ENCODE assay signal across 8 cellular contexts in genomic region chr3:15794842-15795562, GRCh38. TPM values are rescaled to one million over a fixed set of nuclear protein-coding genes. Genes with fewer than 3 reads are reported as not detected.
A peak's percentile ranks its signal among the peaks of the same experiment; 100 is the strongest.
DNase-seq lines count a peak whose midpoint lies in the region; ATAC-seq and TF ChIP-seq lines count a peak whose summit lies in the region.

No MANE protein-coding gene starts in this region.

- H3K9ac ChIP-seq in OCI-LY3 (ENCODE audit: low read length), result no peak overlapping the region

- no peak overlapping the region for H3K4me3 ChIP-seq in OCI-LY3 (ENCODE audit: low read length)
- peak overlapping the region; percentile 65 for H3K4me3 ChIP-seq in psoas muscle
- H3K4me3 ChIP-seq in mucosa of descending colon, result no peak overlapping the region

- H3K79me2 ChIP-seq in OCI-LY3 (ENCODE audit: low read length), result peaks cover 15% of the 10 kb centered on the region

- no peaks in the 10 kb centered on the region for H4K20me1 ChIP-seq in OCI-LY3 (ENCODE audit: insufficient read depth, low read length)

- WGBS in psoas muscle, 3 donors, result 13 to 38% (median 17%) methylated on average over 2 of the region's 2 CpGs

- no peak overlapping the region for H2AFZ ChIP-seq in OCI-LY3 (ENCODE audit: low read depth, low read length)

- H3K27ac ChIP-seq in OCI-LY3 (ENCODE audit: low read length), result no peak overlapping the region
- peak overlapping the region; percentile 86 for H3K27ac ChIP-seq in psoas muscle

- ATAC-seq in psoas muscle (peak in 1 of 4 donors; percentile 14), mucosa of descending colon (no peak), HG02678 (IDR thresholded peaks at IDR 0.05; ENCODE audit: unreplicated experiment) (no peak)

- H3K4me2 ChIP-seq in OCI-LY3 (ENCODE audit: low read length), result peak overlapping the region; percentile 68

- intact Hi-C loops in psoas muscle (cut with DNase I), result no loop called here
- intact Hi-C loops in mucosa of descending colon (cut with DNase I, micrococcal nuclease), result no loop called here

- H3K36me3 ChIP-seq in OCI-LY3 (replicated peaks; ENCODE audit: low read depth, low read length) (no peaks in the 10 kb centered on the region), psoas muscle (ENCODE audit: insufficient read depth in 1 of 2, low read depth in 1 of 2) (no peaks in the 10 kb centered on the region), mucosa of descending colon (ENCODE audit: low read depth) (no peaks in the 10 kb centered on the region)

- no peaks in the 10 kb centered on the region for H3K27me3 ChIP-seq in OCI-LY3 (ENCODE audit: low read depth, low read length)
- no peaks in the 10 kb centered on the region for H3K27me3 ChIP-seq in psoas muscle (ENCODE audit: insufficient read depth in 3 of 3, low read length in 2 of 3)

- H3K9me3 ChIP-seq in OCI-LY3 (ENCODE audit: insufficient read depth, low read length), result no peaks in the 10 kb centered on the region
- peaks cover 3% of the 10 kb centered on the region for H3K9me3 ChIP-seq in psoas muscle
- no peaks in the 10 kb centered on the region for H3K9me3 ChIP-seq in mucosa of descending colon

- peaks cover 48% of the 10 kb centered on the region for H3K4me1 ChIP-seq in OCI-LY3 (ENCODE audit: low read length)
- H3K4me1 ChIP-seq in psoas muscle, result peaks cover 14% of the 10 kb centered on the region
- peaks cover 19% of the 10 kb centered on the region for H3K4me1 ChIP-seq in mucosa of descending colon (ENCODE audit: low read depth)

- DNase-seq in EH (ENCODE audit: low read depth) (peak; percentile 56), dermis microvascular lymphatic vessel endothelial cell (ENCODE audit: low read depth in 2 of 2) (peak; percentile 38 to 56), psoas muscle (no peak), NCI-H1048 (lab: John Stamatoyannopoulos, UW) (no peak), mucosa of descending colon (no peak), NCI-H2196 treated with DMSO at 0.1 percent for 48 hours (lab: John Stamatoyannopoulos, UW; ENCODE audit: unreplicated experiment) (no peak)

- TF ChIP-seq CTCF in OCI-LY3 (IDR thresholded peaks at IDR 0.05; ENCODE audit: low read depth, low read length) (no peak), psoas muscle (IDR thresholded peaks at IDR 0.05) (no peak), mucosa of descending colon (IDR thresholded peaks at IDR 0.05) (no peak)

RNA-seq across cellular contexts. Expression of gene ANKRD28, which starts 2.8 kb away (rescaled TPM):
- total RNA-seq in dermis microvascular lymphatic vessel endothelial cell (59.5 and 90.1 TPM in 2 replicates), psoas muscle (10 to 100 TPM; 40.8 to 90.8 (median 76.8) TPM), mucosa of descending colon (10 to 100 TPM; 50.5 to 57.3 (median 55.3) TPM)
- polyA plus RNA-seq in psoas muscle, result 10 to 100 TPM; 32.4 to 72.4 (median 34.4) TPM

Comparison
In these comparisons a context has a peak if more than half of its experiments do, and no peak if none do; other contexts are left out.
1. DNase-seq: peak in EH (single experiment) and dermis microvascular lymphatic vessel endothelial cell (2 of 2); none in psoas muscle (0 of 2), NCI-H1048 (single experiment), mucosa of descending colon (0 of 3) and NCI-H2196 treated with DMSO at 0.1 percent for 48 hours (single experiment).